29 cellular contexts compared by ENCODE assay signal in genomic region chr20:37656945-37657344, GRCh38.
"Had no signal": no experiment of that assay in that cellular context is flagged by ENCODE, and none has a peak within 500 bp of the region (broad histone marks: within the 10 kb centered on the region; RNA-seq: fewer than 3 reads in every experiment).

No MANE protein-coding gene starts in this region.

- H3K4me2 ChIP-seq: hepatocyte had no signal

- H3K27me3 ChIP-seq: colonic mucosa, gastrocnemius medialis, heart left ventricle, heart right ventricle, hepatocyte had no signal

- H3K4me1 ChIP-seq: colonic mucosa, esophagus muscularis mucosa, esophagus squamous epithelium, foreskin keratinocyte, gastrocnemius medialis, gastroesophageal sphincter, heart left ventricle, heart right ventricle had no signal

- H3K36me3 ChIP-seq: colonic mucosa, esophagus muscularis mucosa, esophagus squamous epithelium, gastrocnemius medialis, gastroesophageal sphincter, heart left ventricle, heart right ventricle had no signal

- FAIRE-seq: colon, endometrium, endothelial cell of umbilical vein, frontal cortex had no signal

- H3K9me3 ChIP-seq: colonic mucosa, esophagus muscularis mucosa, esophagus squamous epithelium, gastrocnemius medialis, gastroesophageal sphincter, heart left ventricle, heart right ventricle had no signal

- H3K79me2 ChIP-seq: hepatocyte had no signal

- H3K4me3 Mint-ChIP-seq: dendritic cell treated with granulocyte-macrophage colony-stimulating factor and Interleukin-4, amounts not matched to agents 40 ng/mL and 50 ng/mL, for 4 days; effector memory CD8-positive, alpha-beta T cell; endodermal cell had no signal

- H2AFZ ChIP-seq: hepatocyte had no signal

- H3K27ac ChIP-seq: colonic mucosa, coronary artery, dorsolateral prefrontal cortex, epithelial cell of prostate, esophagus muscularis mucosa, esophagus squamous epithelium, foreskin keratinocyte, gastrocnemius medialis, gastroesophageal sphincter, heart left ventricle, heart right ventricle, hepatocyte had no signal

- ATAC-seq: effector memory CD8-positive, alpha-beta T cell; esophagus mucosa; foreskin keratinocyte; gastrocnemius medialis; gastroesophageal sphincter; heart right ventricle had no signal

- H3K9me3 Mint-ChIP-seq: dendritic cell treated with granulocyte-macrophage colony-stimulating factor and Interleukin-4, amounts not matched to agents 40 ng/mL and 50 ng/mL, for 4 days; effector memory CD8-positive, alpha-beta T cell had no signal

- H3K27ac Mint-ChIP-seq: dendritic cell treated with granulocyte-macrophage colony-stimulating factor and Interleukin-4, amounts not matched to agents 40 ng/mL and 50 ng/mL, for 4 days; effector memory CD8-positive, alpha-beta T cell; endodermal cell had no signal

- H3K4me3 ChIP-seq: colonic mucosa, coronary artery, dorsolateral prefrontal cortex, esophagus muscularis mucosa, esophagus squamous epithelium, gastrocnemius medialis, gastroesophageal sphincter, heart left ventricle, heart right ventricle, hepatocyte had no signal

- DNase-seq: colonic mucosa; cortex of kidney; dermis blood vessel endothelial cell; dorsolateral prefrontal cortex; effector CD4-positive, alpha-beta T cell; effector CD8-positive, alpha-beta T cell; effector memory CD4-positive, alpha-beta T cell; effector memory CD8-positive, alpha-beta T cell; endodermal cell; erythroblast; esophagus squamous epithelium; foreskin fibroblast; foreskin keratinocyte; foreskin melanocyte; gastrocnemius medialis; head of caudate nucleus; heart left ventricle; heart right ventricle had no signal
